ENCODE assay signal across 19 cellular contexts in genomic region chr4:142331132-142331531, GRCh38.
DNase-seq lines count a peak whose midpoint lies in the region; FAIRE-seq and TF ChIP-seq lines count a peak whose summit lies in the region.
"Had no signal": no experiment of that assay in that cellular context is flagged by ENCODE, and none has a peak within 500 bp of the region (broad histone marks: within the 10 kb centered on the region; RNA-seq: fewer than 3 reads in every experiment).

No MANE protein-coding gene starts in this region.

- H3K27ac Mint-ChIP-seq in activated CD4-positive, alpha-beta memory T cell treated with anti-CD3 and anti-CD28 coated beads for 36 hours: peak overlapping the region; percentile 30
- no peak overlapping the region for H3K27ac Mint-ChIP-seq in activated CD4-positive, alpha-beta memory T cell treated with anti-CD3 and anti-CD28 coated beads, Interleukin-2, amount 10 ng/mL, durations not matched to agents 7 days and 5 days
- H3K27ac Mint-ChIP-seq: CD8-positive, alpha-beta T cell; GM23338; natural killer cell treated with Interleukin-12 subunit alpha and Interleukin-12 subunit beta and Interleukin-15 and Interleukin-18, amount 100 ng/mL, for 72 hours; stimulated activated naive CD8-positive, alpha-beta T cell treated with anti-CD3 and anti-CD28 coated beads, Interleukin-15, Interleukin-2, amounts not matched to agents 100 ng/mL and 50 ng/mL, for 24 hours had no signal

- FAIRE-seq in kidney (lab: Jason Lieb, UNC): no peak
- FAIRE-seq: frontal cortex, urothelium cell line had no signal

- POLR2A ChIA-PET in activated CD4-positive, alpha-beta memory T cell treated with anti-CD3 and anti-CD28 coated beads for 36 hours (lab: Charles Lee): interaction anchor here (1.9 kb wide), 1 partner anchor 10 kb away, joined by 6 read pairs; no protein-coding TSS in a partner anchor
- POLR2A ChIA-PET in activated CD4-positive, alpha-beta memory T cell treated with anti-CD3 and anti-CD28 coated beads, Interleukin-2, amount 10 ng/mL, durations not matched to agents 7 days and 5 days (lab: Charles Lee): interaction anchor here (1.0 kb wide), 2 partner anchors 12 to 15 kb away, joined by 3 read pairs; no protein-coding TSS in a partner anchor

- H3K36me3 ChIP-seq in kidney (ENCODE audit: control insufficient read depth in 1 of 2, insufficient read depth in 2 of 2, low read length in 2 of 2): no peaks in the 10 kb centered on the region
- H3K36me3 ChIP-seq in vagina: no peaks in the 10 kb centered on the region

- peaks cover 2% of the 10 kb centered on the region for H3K9me3 Mint-ChIP-seq in activated CD4-positive, alpha-beta memory T cell treated with anti-CD3 and anti-CD28 coated beads for 36 hours
- H3K9me3 Mint-ChIP-seq in activated CD4-positive, alpha-beta memory T cell treated with anti-CD3 and anti-CD28 coated beads, Interleukin-2, amount 10 ng/mL, durations not matched to agents 7 days and 5 days: no peaks in the 10 kb centered on the region
- H3K9me3 Mint-ChIP-seq: CD8-positive, alpha-beta T cell; central memory CD8-positive, alpha-beta T cell; natural killer cell treated with Interleukin-12 subunit alpha and Interleukin-12 subunit beta and Interleukin-15 and Interleukin-18, amount 100 ng/mL, for 72 hours; stimulated activated naive CD8-positive, alpha-beta T cell treated with anti-CD3 and anti-CD28 coated beads, Interleukin-15, Interleukin-2, amounts not matched to agents 100 ng/mL and 50 ng/mL, for 24 hours had no signal

- H3K9ac ChIP-seq in kidney (ENCODE audit: low read length in 2 of 2): no peak overlapping the region

- H3K4me3 Mint-ChIP-seq in activated CD4-positive, alpha-beta memory T cell treated with anti-CD3 and anti-CD28 coated beads for 36 hours: no peak overlapping the region
- H3K4me3 Mint-ChIP-seq in activated CD4-positive, alpha-beta memory T cell treated with anti-CD3 and anti-CD28 coated beads, Interleukin-2, amount 10 ng/mL, durations not matched to agents 7 days and 5 days: no peak overlapping the region
- H3K4me3 Mint-ChIP-seq: CD8-positive, alpha-beta T cell; central memory CD8-positive, alpha-beta T cell; GM23338; natural killer cell treated with Interleukin-12 subunit alpha and Interleukin-12 subunit beta and Interleukin-15 and Interleukin-18, amount 100 ng/mL, for 72 hours; stimulated activated naive CD8-positive, alpha-beta T cell treated with anti-CD3 and anti-CD28 coated beads, Interleukin-15, Interleukin-2, amounts not matched to agents 100 ng/mL and 50 ng/mL, for 24 hours had no signal

- H3K27me3 ChIP-seq in vagina: no peaks in the 10 kb centered on the region

- H3K9me3 ChIP-seq in kidney (ENCODE audit: control insufficient read depth in 1 of 2, low read length in 2 of 2) (no peaks in the 10 kb centered on the region), vagina (no peaks in the 10 kb centered on the region)

- H3K27ac ChIP-seq in kidney (ENCODE audit: low read depth in 2 of 2, low read length in 2 of 2) (no peak overlapping the region), vagina (peak overlapping the region; percentile 28)

- no peak for TF ChIP-seq POLR2A in vagina (IDR thresholded peaks at IDR 0.05)

- peaks cover 19% of the 10 kb centered on the region for H3K36me3 Mint-ChIP-seq in activated CD4-positive, alpha-beta memory T cell treated with anti-CD3 and anti-CD28 coated beads for 36 hours
- peaks cover 10% of the 10 kb centered on the region for H3K36me3 Mint-ChIP-seq in activated CD4-positive, alpha-beta memory T cell treated with anti-CD3 and anti-CD28 coated beads, Interleukin-2, amount 10 ng/mL, durations not matched to agents 7 days and 5 days (ENCODE audit: low read depth)
- H3K36me3 Mint-ChIP-seq: natural killer cell treated with Interleukin-12 subunit alpha and Interleukin-12 subunit beta and Interleukin-15 and Interleukin-18, amount 100 ng/mL, for 72 hours had no signal

- CTCF ChIA-PET in activated CD4-positive, alpha-beta memory T cell treated with anti-CD3 and anti-CD28 coated beads for 36 hours (lab: Charles Lee): interaction anchor here (0.9 to 1.7 kb wide), 2 partner anchors 21 to 22 kb away, joined by 3 to 10 read pairs; no protein-coding TSS in a partner anchor
- CTCF ChIA-PET in activated CD4-positive, alpha-beta memory T cell treated with anti-CD3 and anti-CD28 coated beads, Interleukin-2, amount 10 ng/mL, durations not matched to agents 7 days and 5 days (lab: Charles Lee): interaction anchor here (1.9 kb wide), 1 partner anchor 21 kb away, joined by 8 read pairs; no protein-coding TSS in a partner anchor

- H3K27me3 Mint-ChIP-seq in activated CD4-positive, alpha-beta memory T cell treated with anti-CD3 and anti-CD28 coated beads for 36 hours: no peaks in the 10 kb centered on the region
- no peaks in the 10 kb centered on the region for H3K27me3 Mint-ChIP-seq in activated CD4-positive, alpha-beta memory T cell treated with anti-CD3 and anti-CD28 coated beads, Interleukin-2, amount 10 ng/mL, durations not matched to agents 7 days and 5 days
- H3K27me3 Mint-ChIP-seq: central memory CD8-positive, alpha-beta T cell; natural killer cell treated with Interleukin-12 subunit alpha and Interleukin-12 subunit beta and Interleukin-15 and Interleukin-18, amount 100 ng/mL, for 72 hours; stimulated activated naive CD8-positive, alpha-beta T cell treated with anti-CD3 and anti-CD28 coated beads, Interleukin-15, Interleukin-2, amounts not matched to agents 100 ng/mL and 50 ng/mL, for 24 hours had no signal

- intact Hi-C loops in activated CD4-positive, alpha-beta memory T cell treated with anti-CD3 and anti-CD28 coated beads for 36 hours (cut with micrococcal nuclease): loop anchor here (2.0 kb wide), 1 partner anchor 16 kb away; no protein-coding TSS in a partner anchor
- intact Hi-C loops in kidney (cut with DNase I): no loop called here
- intact Hi-C loops in vagina (cut with DNase I): no loop called here

- H3K4me1 ChIP-seq in kidney (ENCODE audit: control insufficient read depth in 1 of 2, insufficient read depth in 1 of 2, low read depth in 1 of 2, low read length in 2 of 2) (peaks cover 0 to 4% of the 10 kb centered on the region in 2 donors), vagina (peaks cover 33% of the 10 kb centered on the region)

- no peak for DNase-seq in activated CD4-positive, alpha-beta memory T cell treated with anti-CD3 and anti-CD28 coated beads for 36 hours
- DNase-seq in activated CD4-positive, alpha-beta memory T cell treated with anti-CD3 and anti-CD28 coated beads, Interleukin-2, amount 10 ng/mL, durations not matched to agents 7 days and 5 days: no peak
- DNase-seq in cardiac fibroblast (ENCODE audit: low read depth in 2 of 2) (peak; percentile 47 to 55), kidney (peak; percentile 83), vagina (ENCODE audit: extremely low spot score in 2 of 2) (no peak), NCI-H345 treated with DMSO at 0.1 percent for 48 hours (lab: John Stamatoyannopoulos, UW; ENCODE audit: unreplicated experiment) (no peak), occipital lobe (lab: John Stamatoyannopoulos, UW) (no peak)
- no peak for DNase-seq in activated CD4-positive, alpha-beta T cell treated with anti-CD3 and anti-CD28 coated beads for 1 hour
- DNase-seq: ACHN; activated T-cell treated with anti-CD3 and anti-CD28 coated beads, Interleukin-2, amount 50 U/mL, for 48 hours; CD8-positive, alpha-beta T cell; KG1; NCI-H1092 treated with DMSO at 0.1 percent for 48 hours had no signal

- H3K4me3 ChIP-seq in cardiac fibroblast (replicated peaks in 1 of 2; ENCODE audit: low read depth in 2 of 2, low read length in 2 of 2) (no peak overlapping the region), kidney (ENCODE audit: low read length in 2 of 2) (no peak overlapping the region), vagina (no peak overlapping the region)
- H3K4me3 ChIP-seq: GM23338 had no signal

- TF ChIP-seq CTCF in cardiac fibroblast (IDR thresholded peaks at IDR 0.05; ENCODE audit: low read depth, low read length): no peak
- TF ChIP-seq CTCF in kidney (IDR thresholded peaks at IDR 0.05; ENCODE audit: borderline replicate concordance, extremely low read depth, insufficient read depth): no peak
- no peak for TF ChIP-seq CTCF in vagina (IDR thresholded peaks at IDR 0.05)

- peaks cover 74% of the 10 kb centered on the region for H3K4me1 Mint-ChIP-seq in activated CD4-positive, alpha-beta memory T cell treated with anti-CD3 and anti-CD28 coated beads for 36 hours (ENCODE audit: low read depth)
- H3K4me1 Mint-ChIP-seq in activated CD4-positive, alpha-beta memory T cell treated with anti-CD3 and anti-CD28 coated beads, Interleukin-2, amount 10 ng/mL, durations not matched to agents 7 days and 5 days: peaks cover 6% of the 10 kb centered on the region

Comparison
In these comparisons a context has a peak if more than half of its experiments do, and no peak if none do; other contexts are left out.
1. DNase-seq: peak in cardiac fibroblast (2 of 2) and kidney (single experiment); none in activated CD4-positive, alpha-beta memory T cell treated with anti-CD3 and anti-CD28 coated beads for 36 hours (single experiment), activated CD4-positive, alpha-beta memory T cell treated with anti-CD3 and anti-CD28 coated beads, Interleukin-2, amount 10 ng/mL, durations not matched to agents 7 days and 5 days (single experiment), vagina (0 of 2), NCI-H345 treated with DMSO at 0.1 percent for 48 hours (single experiment), occipital lobe (single experiment) and activated CD4-positive, alpha-beta T cell treated with anti-CD3 and anti-CD28 coated beads for 1 hour (single experiment).